In genomic region chr10:72445851-72446250, GRCh38 we compare ENCODE assay signal across 25 cellular contexts.
"Had no signal": no experiment of that assay in that cellular context is flagged by ENCODE, and none has a peak within 500 bp of the region (broad histone marks: within the 10 kb centered on the region; RNA-seq: fewer than 3 reads in every experiment).

No MANE protein-coding gene starts in this region.

- H3K9me3 Mint-ChIP-seq: natural killer cell treated with Interleukin-12 subunit alpha and Interleukin-12 subunit beta and Interleukin-15 and Interleukin-18, amount 100 ng/mL, for 72 hours; stimulated activated effector memory CD8-positive, alpha-beta T cell treated with anti-CD3 and anti-CD28 coated beads, Interleukin-12 subunit alpha, Interleukin-12 subunit beta, amount 100 ng/mL, for 72 hours; stimulated activated naive CD8-positive, alpha-beta T cell treated with anti-CD3 and anti-CD28 coated beads, Interleukin-15, Interleukin-2, amounts not matched to agents 100 ng/mL and 50 ng/mL, for 24 hours had no signal

- H3K27me3 ChIP-seq: left lung, ovary, transverse colon, upper lobe of left lung, vagina had no signal

- H3K27ac Mint-ChIP-seq: naive thymus-derived CD4-positive, alpha-beta T cell; natural killer cell treated with Interleukin-12 subunit alpha and Interleukin-12 subunit beta and Interleukin-15 and Interleukin-18, amount 100 ng/mL, for 72 hours; stimulated activated effector memory CD8-positive, alpha-beta T cell treated with anti-CD3 and anti-CD28 coated beads, Interleukin-12 subunit alpha, Interleukin-12 subunit beta, amount 100 ng/mL, for 72 hours; stimulated activated naive CD8-positive, alpha-beta T cell treated with anti-CD3 and anti-CD28 coated beads, Interleukin-15, Interleukin-2, amounts not matched to agents 100 ng/mL and 50 ng/mL, for 24 hours had no signal

- H3K4me1 Mint-ChIP-seq: stimulated activated effector memory CD8-positive, alpha-beta T cell treated with anti-CD3 and anti-CD28 coated beads, Interleukin-12 subunit alpha, Interleukin-12 subunit beta, amount 100 ng/mL, for 72 hours had no signal

- H3K4me3 ChIP-seq: left lung, lower lobe of right lung, mucosa of descending colon, ovary, skin epidermis, transverse colon, upper lobe of left lung, vagina had no signal

- DNase-seq: hypothalamus; kidney glomerular epithelial cell; left colon; left lung; lower lobe of right lung; mammary epithelial cell; mesenchymal stem cell; mucosa of descending colon; naive thymus-derived CD4-positive, alpha-beta T cell; ovary; retina; right cardiac atrium; stimulated activated CD4-positive, alpha-beta T cell treated with anti-CD3 and anti-CD28 coated beads, Interleukin-12 subunit alpha, Interleukin-12 subunit beta, amount 100 ng/mL, for 4 hours; stimulated activated CD4-positive, alpha-beta T cell treated with anti-CD3 and anti-CD28 coated beads, Interleukin-15, amount 100 ng/mL, for 24 hours; stimulated activated CD4-positive, alpha-beta T cell treated with anti-CD3 and anti-CD28 coated beads, Interleukin-2, amount 100 ng/mL, for 24 hours; stimulated activated CD4-positive, alpha-beta T cell treated with anti-CD3 and anti-CD28 coated beads, Interleukin-4, amount 100 ng/mL, for 1 hour; stimulated activated naive CD4-positive, alpha-beta T cell; transverse colon; upper lobe of left lung had no signal

- H3K36me3 Mint-ChIP-seq: natural killer cell treated with Interleukin-12 subunit alpha and Interleukin-12 subunit beta and Interleukin-15 and Interleukin-18, amount 100 ng/mL, for 72 hours had no signal

- H3K27ac ChIP-seq: left lung, lower lobe of right lung, ovary, skin epidermis, transverse colon, upper lobe of left lung, vagina had no signal

- H3K4me3 Mint-ChIP-seq: naive thymus-derived CD4-positive, alpha-beta T cell; natural killer cell treated with Interleukin-12 subunit alpha and Interleukin-12 subunit beta and Interleukin-15 and Interleukin-18, amount 100 ng/mL, for 72 hours; stimulated activated effector memory CD8-positive, alpha-beta T cell treated with anti-CD3 and anti-CD28 coated beads, Interleukin-12 subunit alpha, Interleukin-12 subunit beta, amount 100 ng/mL, for 72 hours; stimulated activated naive CD8-positive, alpha-beta T cell treated with anti-CD3 and anti-CD28 coated beads, Interleukin-15, Interleukin-2, amounts not matched to agents 100 ng/mL and 50 ng/mL, for 24 hours had no signal

- H3K27me3 Mint-ChIP-seq: naive thymus-derived CD4-positive, alpha-beta T cell; natural killer cell treated with Interleukin-12 subunit alpha and Interleukin-12 subunit beta and Interleukin-15 and Interleukin-18, amount 100 ng/mL, for 72 hours; progenitor cell of endocrine pancreas; stimulated activated naive CD8-positive, alpha-beta T cell treated with anti-CD3 and anti-CD28 coated beads, Interleukin-15, Interleukin-2, amounts not matched to agents 100 ng/mL and 50 ng/mL, for 24 hours had no signal
